18 cellular contexts compared by ENCODE assay signal in the genomic region with DNA sequence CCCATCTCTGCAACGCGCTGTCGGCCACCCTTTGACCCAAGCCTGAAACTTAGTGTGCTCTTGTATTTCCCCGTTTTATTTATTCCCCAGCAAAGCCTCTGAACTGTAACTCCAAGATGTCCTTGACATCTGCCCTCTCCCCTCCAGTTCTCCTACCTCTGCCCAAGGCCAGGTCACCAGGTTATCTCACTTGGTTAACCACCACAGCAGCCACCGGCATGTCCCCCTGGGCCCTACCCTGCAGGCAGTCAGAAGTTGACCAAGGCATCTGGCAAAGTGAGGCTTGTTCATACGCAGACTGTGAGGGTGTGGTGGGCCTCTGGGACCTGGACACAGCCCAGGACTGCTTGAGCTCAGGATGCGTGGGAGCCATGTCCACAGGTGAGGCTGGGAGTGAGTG.
DNase-seq lines count a peak whose midpoint lies in the region; ATAC-seq, FAIRE-seq and TF ChIP-seq lines count a peak whose summit lies in the region.
"Had no signal": no experiment of that assay in that cellular context is flagged by ENCODE, and none has a peak within 500 bp of the region (broad histone marks: within the 10 kb centered on the region; RNA-seq: fewer than 3 reads in every experiment).

No MANE protein-coding gene starts in this region.

- peak in 1 of 2 experiments; percentile 91; a peak in 2 of 4 replicates for TF ChIP-seq EP300 in HepG2 (IDR thresholded peaks at IDR 0.05; ENCODE audit: low read depth in 2 of 2, low read length in 2 of 2)
- TF ChIP-seq EP300 in HepG2 (CRISPR knock-in tag; IDR thresholded peaks at IDR 0.05; ENCODE audit: borderline replicate concordance): peak; percentile 35; the same call in 1 of the 2 replicates

- H3K9me3 ChIP-seq in HepG2 (ENCODE audit: low read length): no peaks in the 10 kb centered on the region
- H3K9me3 ChIP-seq in right lobe of liver: no peaks in the 10 kb centered on the region
- H3K9me3 ChIP-seq in neuronal stem cell (replicated peaks in 1 of 2; ENCODE audit: control insufficient read depth in 2 of 2, insufficient read depth in 1 of 2, low read depth in 1 of 2, low read length in 2 of 2): peaks cover 0 to 5% of the 10 kb centered on the region in 2 donors
- H3K9me3 ChIP-seq: BE2C had no signal

- peak overlapping the region; percentile 60 for H2AK5ac ChIP-seq in neuronal stem cell (ENCODE audit: low read depth, low read length)

- DNase-seq in HepG2 (ENCODE audit: low spot score) (peak; percentile 66), right lobe of liver (no peak), RWPE1 (ENCODE audit: low spot score) (no peak), neuronal stem cell (ENCODE audit: low spot score) (no peak), occipital lobe (lab: John Stamatoyannopoulos, UW) (no peak), NCI-H2227 (lab: John Stamatoyannopoulos, UW; ENCODE audit: unreplicated experiment) (no peak), midbrain (lab: John Stamatoyannopoulos, UW) (no peak)
- DNase-seq: BE2C, H7, MV-4-11, NCI-H2029 treated with DMSO at 0.1 percent for 48 hours, NCI-H526, OCI-M1, SIG-M5, T-cell had no signal

- CTCF ChIA-PET in HepG2 (lab: Yijun Ruan, JAX; ENCODE audit: low intra/inter-chr PET ratio, low total read pairs): no interaction called here
- CTCF ChIA-PET in RWPE1 (lab: Yijun Ruan, JAX): no interaction called here

- peak overlapping the region; percentile 25 for H3K14ac ChIP-seq in neuronal stem cell (ENCODE audit: low read length)

- H3K79me2 ChIP-seq in HepG2 (ENCODE audit: insufficient read depth, low read length): no peaks in the 10 kb centered on the region

- H3K4me3 ChIP-seq in HepG2 (replicated peaks in 1 of 3; ENCODE audit: insufficient read depth in 1 of 3, low read depth in 2 of 3, low read length in 3 of 3) (peak overlapping the region in 1 of 3 experiments; percentile 19; a peak in 2 of 6 replicates), right lobe of liver (no peak overlapping the region), neuronal stem cell (ENCODE audit: low read length in 2 of 2) (no peak overlapping the region)

- in situ Hi-C loops in HepG2 (cut with HindIII; ENCODE audit: extremely low pct_ligation_motif_present, low pct_unique_long_range_greater_than_20kb): no loop called here

- H2BK5ac ChIP-seq in neuronal stem cell (ENCODE audit: low read length): no peak overlapping the region

- POLR2A ChIA-PET in HepG2 (lab: Yijun Ruan, JAX): interaction anchor here (0.9 to 3.9 kb wide), 6 partner anchors 9 to 98 kb away, joined by 5 to 24 read pairs (median 12); no protein-coding TSS in a partner anchor
- POLR2A ChIA-PET in RWPE1 (lab: Yijun Ruan, JAX; ENCODE audit: low non-redundant PET): no interaction called here

- TF ChIP-seq POLR2A in HepG2 (IDR thresholded peaks at IDR 0.05; ENCODE audit: insufficient read depth in 1 of 2, low read depth in 2 of 2, low read length in 2 of 2): no peak
- TF ChIP-seq POLR2A in right lobe of liver (IDR thresholded peaks at IDR 0.05): no peak

- BruUV-seq in HepG2 (replicated peaks; lab: Mats Ljungman, UMichigan): no TSS peak

- H2BK120ac ChIP-seq in neuronal stem cell (ENCODE audit: low read depth, low read length): no peak overlapping the region

- peaks cover 43% of the 10 kb centered on the region for H3K4me1 ChIP-seq in HepG2 (ENCODE audit: insufficient read depth, low read length)
- no peaks in the 10 kb centered on the region for H3K4me1 ChIP-seq in right lobe of liver
- H3K4me1 ChIP-seq in neuronal stem cell (ENCODE audit: control insufficient read depth in 2 of 2, insufficient read depth in 1 of 2, low read depth in 1 of 2, low read length in 2 of 2): peaks cover 0 to 6% of the 10 kb centered on the region in 2 donors

- H3K27me3 ChIP-seq in HepG2 (ENCODE audit: control insufficient read depth in 1 of 2, insufficient read depth in 2 of 2, low read length in 2 of 2) (no peaks in the 10 kb centered on the region), right lobe of liver (no peaks in the 10 kb centered on the region), neuronal stem cell (ENCODE audit: control insufficient read depth in 3 of 3, insufficient read depth in 3 of 3, low read depth in 1 of 3, low read length in 3 of 3) (peaks cover 0 to 12% (median 0%) of the 10 kb centered on the region in 3 experiments)
- H3K27me3 ChIP-seq: BE2C had no signal

- 5% methylated on average over 7 of the region's 7 CpGs for WGBS in HepG2 (ENCODE audit: low lambda C conversion rate)
- WGBS in right lobe of liver (ENCODE audit: insufficient coverage, low coverage, low lambda C conversion rate, missing lambda C conversion rate): 53% methylated on average over 4 of the region's 7 CpGs
- WGBS in neuronal stem cell (ENCODE audit: extremely low coverage in 2 of 2, insufficient read length in 2 of 2, insufficient replicate concordance in 1 of 2), 2 donors: no CpG with 5 or more reads among the region's 7 CpGs

- peak; percentile 79 for ATAC-seq in HepG2
- ATAC-seq in right lobe of liver: no peak
- ATAC-seq: T-cell had no signal

- H3K23ac ChIP-seq in neuronal stem cell (ENCODE audit: low read depth, low read length, poor library complexity): no peak overlapping the region

- no peak overlapping the region for H2BK12ac ChIP-seq in neuronal stem cell (ENCODE audit: low read length)

- no peak overlapping the region for H4K8ac ChIP-seq in neuronal stem cell (ENCODE audit: low read depth, low read length)

- no peak overlapping the region for H2AFZ ChIP-seq in HepG2 (ENCODE audit: low read length)
- H2AFZ ChIP-seq in neuronal stem cell (ENCODE audit: low read length): no peak overlapping the region

- H3K79me1 ChIP-seq in neuronal stem cell (ENCODE audit: low read depth, low read length): no peaks in the 10 kb centered on the region

- H3K4me2 ChIP-seq in HepG2 (ENCODE audit: low read depth, low read length) (peak overlapping the region; percentile 68), neuronal stem cell (ENCODE audit: insufficient read depth, low read length, poor library complexity, severe bottlenecking) (no peak overlapping the region)
- H3K4me2 ChIP-seq: KMS-11 had no signal

- no peak for TF ChIP-seq RAD21 in HepG2 (CRISPR knock-in tag; IDR thresholded peaks at IDR 0.05)

- H3K18ac ChIP-seq in neuronal stem cell (ENCODE audit: low read length): no peak overlapping the region

- H3K36me3 ChIP-seq in HepG2 (replicated peaks in 1 of 2; ENCODE audit: control insufficient read depth in 1 of 2, insufficient read depth in 2 of 2, low read length in 2 of 2) (no peaks in the 10 kb centered on the region), right lobe of liver (no peaks in the 10 kb centered on the region), neuronal stem cell (replicated peaks in 1 of 2; ENCODE audit: control insufficient read depth in 2 of 2, insufficient read depth in 2 of 2, low read length in 2 of 2) (peaks cover 0 to 2% of the 10 kb centered on the region in 2 donors)
- H3K36me3 ChIP-seq: BE2C had no signal

- no peak overlapping the region for H3K4ac ChIP-seq in neuronal stem cell (ENCODE audit: low read length)

- H2BK15ac ChIP-seq in neuronal stem cell (ENCODE audit: low read length): no peak overlapping the region

- H4K91ac ChIP-seq in neuronal stem cell (ENCODE audit: low read depth, low read length, poor library complexity): no peak overlapping the region

- TF ChIP-seq CTCF in HepG2 (CRISPR knock-in tag; IDR thresholded peaks at IDR 0.05) (0 out of 2 replicates have a peak, but pooled peaks have one; percentile 11), right lobe of liver (IDR thresholded peaks at IDR 0.05) (no peak), RWPE1 (conservative IDR thresholded peaks at IDR 0.05; ENCODE audit: low read depth) (no peak)

- intact Hi-C loops in HepG2 (cut with micrococcal nuclease; ENCODE audit: unreplicated experiment): loop anchor here (1.0 to 10.0 kb wide), 3 partner anchors 9 to 95 kb away; no protein-coding TSS in a partner anchor
- intact Hi-C loops in right lobe of liver (cut with DNase I): no loop called here

- H3K9ac ChIP-seq in HepG2 (ENCODE audit: insufficient read depth, low read depth, low read length): peak overlapping the region; percentile 43; the same call in 1 of the 2 replicates
- no peak overlapping the region for H3K9ac ChIP-seq in neuronal stem cell (ENCODE audit: low read depth, low read length, poor library complexity)
- H3K9ac ChIP-seq: KMS-11 had no signal

- H4K20me1 ChIP-seq in HepG2 (ENCODE audit: insufficient read depth, low read length): no peaks in the 10 kb centered on the region

- peak; percentile 63 for FAIRE-seq in HepG2 (lab: Jason Lieb, UNC)
- FAIRE-seq: A204.1, D721Med had no signal

- peak overlapping the region; percentile 64 for H3K27ac ChIP-seq in HepG2 (ENCODE audit: extremely low read length, insufficient read depth, low read length)
- no peak overlapping the region for H3K27ac ChIP-seq in right lobe of liver
- peak overlapping the region; percentile 82 for H3K27ac ChIP-seq in RWPE1
- H3K27ac ChIP-seq in neuronal stem cell (replicated peaks; ENCODE audit: low read length): no peak overlapping the region
- H3K27ac ChIP-seq: KMS-11 had no signal

TF ChIP-seq in HepG2, 621 proteins besides CTCF, POLR2A, EP300 and RAD21 (continues in another document):
- TF ChIP-seq, protein P1, sequence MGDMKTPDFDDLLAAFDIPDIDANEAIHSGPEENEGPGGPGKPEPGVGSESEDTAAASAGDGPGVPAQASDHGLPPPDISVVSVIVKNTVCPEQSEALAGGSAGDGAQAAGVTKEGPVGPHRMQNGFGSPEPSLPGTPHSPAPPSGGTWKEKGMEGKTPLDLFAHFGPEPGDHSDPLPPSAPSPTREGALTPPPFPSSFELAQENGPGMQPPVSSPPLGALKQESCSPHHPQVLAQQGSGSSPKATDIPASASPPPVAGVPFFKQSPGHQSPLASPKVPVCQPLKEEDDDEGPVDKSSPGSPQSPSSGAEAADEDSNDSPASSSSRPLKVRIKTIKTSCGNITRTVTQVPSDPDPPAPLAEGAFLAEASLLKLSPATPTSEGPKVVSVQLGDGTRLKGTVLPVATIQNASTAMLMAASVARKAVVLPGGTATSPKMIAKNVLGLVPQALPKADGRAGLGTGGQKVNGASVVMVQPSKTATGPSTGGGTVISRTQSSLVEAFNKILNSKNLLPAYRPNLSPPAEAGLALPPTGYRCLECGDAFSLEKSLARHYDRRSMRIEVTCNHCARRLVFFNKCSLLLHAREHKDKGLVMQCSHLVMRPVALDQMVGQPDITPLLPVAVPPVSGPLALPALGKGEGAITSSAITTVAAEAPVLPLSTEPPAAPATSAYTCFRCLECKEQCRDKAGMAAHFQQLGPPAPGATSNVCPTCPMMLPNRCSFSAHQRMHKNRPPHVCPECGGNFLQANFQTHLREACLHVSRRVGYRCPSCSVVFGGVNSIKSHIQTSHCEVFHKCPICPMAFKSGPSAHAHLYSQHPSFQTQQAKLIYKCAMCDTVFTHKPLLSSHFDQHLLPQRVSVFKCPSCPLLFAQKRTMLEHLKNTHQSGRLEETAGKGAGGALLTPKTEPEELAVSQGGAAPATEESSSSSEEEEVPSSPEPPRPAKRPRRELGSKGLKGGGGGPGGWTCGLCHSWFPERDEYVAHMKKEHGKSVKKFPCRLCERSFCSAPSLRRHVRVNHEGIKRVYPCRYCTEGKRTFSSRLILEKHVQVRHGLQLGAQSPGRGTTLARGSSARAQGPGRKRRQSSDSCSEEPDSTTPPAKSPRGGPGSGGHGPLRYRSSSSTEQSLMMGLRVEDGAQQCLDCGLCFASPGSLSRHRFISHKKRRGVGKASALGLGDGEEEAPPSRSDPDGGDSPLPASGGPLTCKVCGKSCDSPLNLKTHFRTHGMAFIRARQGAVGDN (CRISPR knock-in tag; IDR thresholded peaks at IDR 0.05): peak; percentile 35; the same call in 1 of the 2 replicates
- TF ChIP-seq TSC22D2 (CRISPR knock-in tag; IDR thresholded peaks at IDR 0.05; ENCODE audit: borderline replicate concordance): no peak

Comparison
In these comparisons a context has a peak if more than half of its experiments do, and no peak if none do; other contexts are left out.
1. H3K27ac ChIP-seq: peak in HepG2 (single experiment) and RWPE1 (single experiment); none in right lobe of liver (0 of 3) and neuronal stem cell (single experiment).